1 cellular context compared by ENCODE assay signal in the genomic region with DNA sequence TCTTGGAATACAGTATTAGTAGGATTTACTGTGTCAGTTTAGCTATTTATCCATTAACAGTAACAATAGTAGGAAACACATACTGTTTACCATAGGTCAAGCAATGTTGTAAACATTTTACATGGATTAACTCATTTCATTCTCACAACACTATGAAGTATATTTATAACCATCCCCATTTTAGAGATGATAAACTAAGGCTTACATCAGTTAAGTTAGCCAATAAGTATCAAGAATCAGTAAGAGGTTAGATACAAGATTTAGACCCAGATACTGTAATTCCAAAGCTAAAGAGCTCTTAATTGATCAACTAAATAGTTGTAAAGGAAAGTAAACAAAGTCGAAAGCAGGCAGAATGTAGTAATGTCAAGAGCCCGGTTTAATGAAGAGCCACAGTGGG.
TF ChIP-seq lines count a peak whose summit lies in the region.

No MANE protein-coding gene starts in this region.

TF ChIP-seq in HepG2, 621 proteins besides CTCF, POLR2A, EP300 and RAD21:
- TF ChIP-seq, protein P1, sequence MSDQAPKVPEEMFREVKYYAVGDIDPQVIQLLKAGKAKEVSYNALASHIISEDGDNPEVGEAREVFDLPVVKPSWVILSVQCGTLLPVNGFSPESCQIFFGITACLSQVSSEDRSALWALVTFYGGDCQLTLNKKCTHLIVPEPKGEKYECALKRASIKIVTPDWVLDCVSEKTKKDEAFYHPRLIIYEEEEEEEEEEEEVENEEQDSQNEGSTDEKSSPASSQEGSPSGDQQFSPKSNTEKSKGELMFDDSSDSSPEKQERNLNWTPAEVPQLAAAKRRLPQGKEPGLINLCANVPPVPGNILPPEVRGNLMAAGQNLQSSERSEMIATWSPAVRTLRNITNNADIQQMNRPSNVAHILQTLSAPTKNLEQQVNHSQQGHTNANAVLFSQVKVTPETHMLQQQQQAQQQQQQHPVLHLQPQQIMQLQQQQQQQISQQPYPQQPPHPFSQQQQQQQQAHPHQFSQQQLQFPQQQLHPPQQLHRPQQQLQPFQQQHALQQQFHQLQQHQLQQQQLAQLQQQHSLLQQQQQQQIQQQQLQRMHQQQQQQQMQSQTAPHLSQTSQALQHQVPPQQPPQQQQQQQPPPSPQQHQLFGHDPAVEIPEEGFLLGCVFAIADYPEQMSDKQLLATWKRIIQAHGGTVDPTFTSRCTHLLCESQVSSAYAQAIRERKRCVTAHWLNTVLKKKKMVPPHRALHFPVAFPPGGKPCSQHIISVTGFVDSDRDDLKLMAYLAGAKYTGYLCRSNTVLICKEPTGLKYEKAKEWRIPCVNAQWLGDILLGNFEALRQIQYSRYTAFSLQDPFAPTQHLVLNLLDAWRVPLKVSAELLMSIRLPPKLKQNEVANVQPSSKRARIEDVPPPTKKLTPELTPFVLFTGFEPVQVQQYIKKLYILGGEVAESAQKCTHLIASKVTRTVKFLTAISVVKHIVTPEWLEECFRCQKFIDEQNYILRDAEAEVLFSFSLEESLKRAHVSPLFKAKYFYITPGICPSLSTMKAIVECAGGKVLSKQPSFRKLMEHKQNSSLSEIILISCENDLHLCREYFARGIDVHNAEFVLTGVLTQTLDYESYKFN (CRISPR knock-in tag; conservative IDR thresholded peaks at IDR 0.05), result no peak
- TF ChIP-seq ZNF629 (CRISPR knock-in tag; conservative IDR thresholded peaks at IDR 0.05), result peak; percentile 82
